Comparison of ENCODE assay signal across 29 cellular contexts in genomic region chr11:90629251-90629806, GRCh38.
"Had no signal": no experiment of that assay in that cellular context is flagged by ENCODE, and none has a peak within 500 bp of the region (broad histone marks: within the 10 kb centered on the region; RNA-seq: fewer than 3 reads in every experiment).

No MANE protein-coding gene starts in this region.

- H3K27me3 Mint-ChIP-seq: naive B cell; stimulated activated naive B cell treated with anti-CD40 and anti-IgM and Interleukin-4, amounts not matched to agents 10 μg/mL and 1 μg/mL and 100 μg/mL, for 72 hours; type B pancreatic cell had no signal

- H3K27me3 ChIP-seq: neural progenitor cell, neutrophil, right atrium auricular region, right lobe of liver, stomach, suprapubic skin, tibial artery, vagina had no signal

- H3K36me3 Mint-ChIP-seq: mesothelial cell of epicardium; naive B cell; natural killer cell; neural progenitor cell; stimulated activated naive B cell treated with anti-CD40 and anti-IgM and Interleukin-4, amounts not matched to agents 10 μg/mL and 1 μg/mL and 100 μg/mL, for 72 hours; type B pancreatic cell had no signal

- H3K9ac ChIP-seq: neural progenitor cell, parathyroid adenoma had no signal

- H3K9me3 ChIP-seq: left ventricle myocardium inferior, neutrophil, psoas muscle, right atrium auricular region, right lobe of liver, stomach, suprapubic skin, thoracic aorta, tibial artery, vagina had no signal

- ATAC-seq: natural killer cell; psoas muscle; right lobe of liver; stimulated activated naive B cell treated with anti-CD40 and anti-IgM and Interleukin-4, amounts not matched to agents 10 μg/mL and 1 μg/mL and 100 μg/mL, for 72 hours; stimulated activated naive CD8-positive, alpha-beta T cell treated with anti-CD3 and anti-CD28 coated beads, Interleukin-15, Interleukin-2, amounts not matched to agents 100 U/mL and 50 U/mL, for 24 hours had no signal

- DNase-seq: immature natural killer cell; islet precursor cell; left ventricle myocardium inferior; mesendoderm; naive B cell; natural killer cell; nephron progenitor cell; occipital lobe; psoas muscle; right lobe of liver; stimulated activated CD4-positive, alpha-beta T cell treated with anti-CD3 and anti-CD28 coated beads, Interleukin-12 subunit alpha, Interleukin-12 subunit beta, amount 100 ng/mL, for 4 hours; stimulated activated CD4-positive, alpha-beta T cell treated with anti-CD3 and anti-CD28 coated beads, Interleukin-15, amount 100 ng/mL, for 24 hours; stimulated activated CD4-positive, alpha-beta T cell treated with anti-CD3 and anti-CD28 coated beads, Interleukin-2, amount 100 ng/mL, for 24 hours; stimulated activated CD4-positive, alpha-beta T cell treated with anti-CD3 and anti-CD28 coated beads, Interleukin-4, amount 100 ng/mL, for 1 hour; stimulated activated naive B cell treated with anti-CD40 and anti-IgM and Interleukin-4, amounts not matched to agents 10 μg/mL and 1 μg/mL and 100 μg/mL, for 72 hours; stimulated activated naive CD8-positive, alpha-beta T cell treated with anti-CD3 and anti-CD28 coated beads, Interleukin-15, Interleukin-2, amounts not matched to agents 100 U/mL and 50 U/mL, for 24 hours; stomach; tibial artery had no signal

- H3K36me3 ChIP-seq: left ventricle myocardium inferior, neural progenitor cell, neutrophil, right atrium auricular region, right lobe of liver, stomach, suprapubic skin, thoracic aorta, tibial artery, vagina had no signal

- H3K4me3 ChIP-seq: left ventricle myocardium inferior, lung, neural progenitor cell, psoas muscle, right atrium auricular region, right lobe of liver, skin epidermis, stomach, suprapubic skin, thoracic aorta, tibial artery, vagina had no signal

- H3K4me1 Mint-ChIP-seq: immature natural killer cell; mesothelial cell of epicardium; naive B cell; natural killer cell; nephron progenitor cell; neural progenitor cell; stimulated activated naive B cell treated with anti-CD40 and anti-IgM and Interleukin-4, amounts not matched to agents 10 μg/mL and 1 μg/mL and 100 μg/mL, for 72 hours had no signal

- H3K4me3 Mint-ChIP-seq: immature natural killer cell; mesothelial cell of epicardium; naive B cell; natural killer cell; nephron progenitor cell; neural progenitor cell; stimulated activated naive B cell treated with anti-CD40 and anti-IgM and Interleukin-4, amounts not matched to agents 10 μg/mL and 1 μg/mL and 100 μg/mL, for 72 hours; type B pancreatic cell had no signal

- H3K27ac ChIP-seq: left ventricle myocardium inferior, neural progenitor cell, neutrophil, parathyroid adenoma, psoas muscle, right atrium auricular region, right lobe of liver, skin epidermis, stomach, suprapubic skin, thoracic aorta, tibial artery, vagina had no signal

- H3K4me1 ChIP-seq: left ventricle myocardium inferior, neural progenitor cell, parathyroid adenoma, psoas muscle, right atrium auricular region, right lobe of liver, stomach, suprapubic skin, tibial artery, vagina had no signal

- H3K27ac Mint-ChIP-seq: immature natural killer cell; mesothelial cell of epicardium; naive B cell; natural killer cell; nephron progenitor cell; neural progenitor cell; stimulated activated naive B cell treated with anti-CD40 and anti-IgM and Interleukin-4, amounts not matched to agents 10 μg/mL and 1 μg/mL and 100 μg/mL, for 72 hours; type B pancreatic cell had no signal
